8 cellular contexts compared by ENCODE assay signal in genomic region chr12:52033506-52034258, GRCh38. TPM values are rescaled to one million over a fixed set of nuclear protein-coding genes. Genes with fewer than 3 reads are reported as not detected.
DNase-seq lines count a peak whose midpoint lies in the region; ATAC-seq and TF ChIP-seq lines count a peak whose summit lies in the region.

No MANE protein-coding gene starts in this region.

- peak overlapping the region; percentile 61 for H3K4me3 ChIP-seq in CD4-positive, CD25-positive, alpha-beta regulatory T cell (ENCODE audit: low read depth, low read length)
- H3K4me3 ChIP-seq in Panc1 (ENCODE audit: low read depth in 2 of 2, low read length in 2 of 2) = peak overlapping the region; percentile 35 to 64
- no peak overlapping the region for H3K4me3 ChIP-seq in esophagus (ENCODE audit: low read depth in 1 of 2, low read length in 2 of 2)
- H3K4me3 ChIP-seq in ovary = peak overlapping the region; percentile 27

- H3K27ac ChIP-seq in CD4-positive, CD25-positive, alpha-beta regulatory T cell (ENCODE audit: insufficient read depth, low read length, poor library complexity, severe bottlenecking) = peak overlapping the region; percentile 86
- H3K27ac ChIP-seq in Panc1 (ENCODE audit: low read length) = peak overlapping the region; percentile 79
- H3K27ac ChIP-seq in esophagus (ENCODE audit: low read depth in 2 of 2, low read length in 1 of 2) = peak overlapping the region; percentile 79 to 86
- H3K27ac ChIP-seq in ovary = peak overlapping the region; percentile 88 to 91

- BruUV-seq in Panc1 (replicated peaks; lab: Mats Ljungman, UMichigan) = TSS peak; percentile 96

- in situ Hi-C loops in Panc1 (cut with HindIII; ENCODE audit: low pct_unique_long_range_greater_than_20kb, low sequenced_read_pairs) = no loop called here

- intact Hi-C loops in Panc1 (cut with micrococcal nuclease; ENCODE audit: unreplicated experiment) = no loop called here
- intact Hi-C loops in ovary (cut with DNase I) = loop anchor here in 1 of 4 donors (2.0 kb wide), 1 partner anchor 17 kb away; the partner anchor contains the start of gene NR4A1

- DNase-seq in CD4-positive, CD25-positive, alpha-beta regulatory T cell = no peak
- DNase-seq in Panc1 (ENCODE audit: low read depth, low spot score) (no peak), ovary (peak in 2 of 5 donors; percentile 50 to 57), glomerular visceral epithelial cell (ENCODE audit: extremely low spot score) (no peak), LoVo (ENCODE audit: low spot score) (no peak), SHP77 (lab: John Stamatoyannopoulos, UW) (no peak), HuH-7.5 (ENCODE audit: low spot score) (no peak)

- ATAC-seq in CD4-positive, CD25-positive, alpha-beta regulatory T cell (ENCODE audit: low read depth in 2 of 2) = no peak
- ATAC-seq in Panc1 = no peak

- TF ChIP-seq EP300 in ovary (IDR thresholded peaks at IDR 0.05) = no peak

- CTCF ChIA-PET in Panc1 (lab: Charles Lee) = interaction anchor here (0.6 to 1.5 kb wide), 2 partner anchors 10 to 49 kb away, joined by 4 read pairs; no protein-coding TSS in a partner anchor

- no peak for TF ChIP-seq POLR2A in ovary (IDR thresholded peaks at IDR 0.05)

- H3K27me3 Mint-ChIP-seq in CD4-positive, CD25-positive, alpha-beta regulatory T cell = peaks cover 8% of the 10 kb centered on the region

- H3K9me3 Mint-ChIP-seq in CD4-positive, CD25-positive, alpha-beta regulatory T cell = peaks cover 0 to 2% (median 0%) of the 10 kb centered on the region in 7 donors

- H3K4me1 ChIP-seq in CD4-positive, CD25-positive, alpha-beta regulatory T cell (ENCODE audit: control insufficient read depth, insufficient read depth, low read length, poor library complexity, severe bottlenecking) = peaks cover 35% of the 10 kb centered on the region
- H3K4me1 ChIP-seq in Panc1 (ENCODE audit: control insufficient read depth, insufficient read depth, low read length) (0 out of 2 replicates have a peak, but pooled peaks cover 5% of the 10 kb centered on the region), esophagus (ENCODE audit: control insufficient read depth in 2 of 2, insufficient read depth in 2 of 2, low read length in 1 of 2) (peaks cover 5 to 7% of the 10 kb centered on the region in 2 donors), ovary (ENCODE audit: insufficient read depth) (peaks cover 2% of the 10 kb centered on the region)

- TF ChIP-seq CTCF in Panc1 (IDR thresholded peaks at IDR 0.05) = no peak
- TF ChIP-seq CTCF in ovary (IDR thresholded peaks at IDR 0.05) = no peak

- peak overlapping the region; percentile 86 to 92 (median 90) for H3K27ac Mint-ChIP-seq in CD4-positive, CD25-positive, alpha-beta regulatory T cell

- H3K4me1 Mint-ChIP-seq in CD4-positive, CD25-positive, alpha-beta regulatory T cell = peaks cover 6 to 37% (median 23%) of the 10 kb centered on the region in 4 donors

- H3K9me3 ChIP-seq in CD4-positive, CD25-positive, alpha-beta regulatory T cell (ENCODE audit: control insufficient read depth in 2 of 2, low read length in 2 of 2) = no peaks in the 10 kb centered on the region
- H3K9me3 ChIP-seq in Panc1 (ENCODE audit: control insufficient read depth, insufficient read depth, low read depth, low read length) (no peaks in the 10 kb centered on the region), esophagus (ENCODE audit: control insufficient read depth in 2 of 2, insufficient read depth in 1 of 2, low read depth in 1 of 2, low read length in 1 of 2) (no peaks in the 10 kb centered on the region), ovary (no peaks in the 10 kb centered on the region)

- H3K4me3 Mint-ChIP-seq in CD4-positive, CD25-positive, alpha-beta regulatory T cell = peak overlapping the region; percentile 70 to 86 (median 82)

- POLR2A ChIA-PET in Panc1 (lab: Charles Lee) = no interaction called here

- H3K27me3 ChIP-seq in CD4-positive, CD25-positive, alpha-beta regulatory T cell (ENCODE audit: control insufficient read depth, insufficient read depth, low read length) = no peaks in the 10 kb centered on the region
- H3K27me3 ChIP-seq in Panc1 (ENCODE audit: control insufficient read depth, insufficient read depth, low read length) (0 out of 2 replicates have a peak, but pooled peaks cover 2% of the 10 kb centered on the region), esophagus (ENCODE audit: control insufficient read depth in 1 of 2, insufficient read depth in 2 of 2, low read length in 2 of 2) (no peaks in the 10 kb centered on the region), ovary (no peaks in the 10 kb centered on the region)

- WGBS in esophagus, 2 donors = 67 to 69% methylated on average over 12 of the region's 12 CpGs
- WGBS in ovary, 3 donors = 72 to 80% (median 76%) methylated on average over 12 of the region's 12 CpGs

- H3K36me3 ChIP-seq in CD4-positive, CD25-positive, alpha-beta regulatory T cell (ENCODE audit: control insufficient read depth, insufficient read depth, low read length) = no peaks in the 10 kb centered on the region
- no peaks in the 10 kb centered on the region for H3K36me3 ChIP-seq in Panc1 (ENCODE audit: control insufficient read depth, insufficient read depth, low read length)
- H3K36me3 ChIP-seq in esophagus (ENCODE audit: control insufficient read depth in 2 of 2, insufficient read depth in 2 of 2, low read length in 1 of 2) = no peaks in the 10 kb centered on the region
- H3K36me3 ChIP-seq in ovary = no peaks in the 10 kb centered on the region

- no peaks in the 10 kb centered on the region for H3K36me3 Mint-ChIP-seq in CD4-positive, CD25-positive, alpha-beta regulatory T cell

RNA-seq across cellular contexts. Expression of gene NR4A1, which starts 17.6 kb away (rescaled TPM):
- 143 TPM for total RNA-seq in CD4-positive, CD25-positive, alpha-beta regulatory T cell
- polyA plus RNA-seq in CD4-positive, CD25-positive, alpha-beta regulatory T cell = under 1 TPM; 0.22 to 0.54 (median 0.47) TPM
- 2.0 TPM for total RNA-seq in Panc1 (2021; ENCODE audit: unreplicated experiment)
- 5.5 TPM for polyA plus RNA-seq in Panc1 (2012; ENCODE audit: insufficient read length)
- 10 to 100 TPM in 1 of 2 donors, 1 to 10 TPM in 1; 6.3 to 10.6 TPM for polyA plus RNA-seq in esophagus
- total RNA-seq in ovary = 1,000 to 10,000 TPM in 2 of 7 donors, 100 to 1,000 TPM in 5; 142 to 1,603 (median 414) TPM
- polyA plus RNA-seq in ovary = 100 to 1,000 TPM in 1 of 2 donors, 10 to 100 TPM in 1; 41.7 to 159 TPM

RNA-seq across cellular contexts. Expression of gene TAMALIN, which starts 26.9 kb away (rescaled TPM):
- total RNA-seq in CD4-positive, CD25-positive, alpha-beta regulatory T cell = 253 TPM
- polyA plus RNA-seq in CD4-positive, CD25-positive, alpha-beta regulatory T cell = 1 to 10 TPM in 2 of 4 donors, under 1 TPM in 2; 0.37 to 4.3 (median 0.91) TPM
- total RNA-seq in Panc1 (2021; ENCODE audit: unreplicated experiment) = 0.82 TPM
- 0.59 TPM for polyA plus RNA-seq in Panc1 (2012; ENCODE audit: insufficient read length)
- 1 to 10 TPM; 6.1 to 7.4 TPM for polyA plus RNA-seq in esophagus
- total RNA-seq in ovary = 10 to 100 TPM; 20.8 to 84.1 (median 38.6) TPM
- polyA plus RNA-seq in ovary = 10 to 100 TPM; 16.8 to 21.8 TPM

RNA-seq across cellular contexts. Expression of gene ATG101, which starts 36.1 kb away (rescaled TPM):
- 33.5 TPM for total RNA-seq in CD4-positive, CD25-positive, alpha-beta regulatory T cell
- polyA plus RNA-seq in CD4-positive, CD25-positive, alpha-beta regulatory T cell = 10 to 100 TPM; 30.1 to 38.2 (median 34.8) TPM
- total RNA-seq in Panc1 (2021; ENCODE audit: unreplicated experiment) (64.9 TPM), ovary (10 to 100 TPM; 24.9 to 48.7 (median 28.9) TPM)
- polyA plus RNA-seq in Panc1 (2012; ENCODE audit: insufficient read length) = 104 TPM
- polyA plus RNA-seq in esophagus (10 to 100 TPM; 16.3 to 43.0 TPM), ovary (10 to 100 TPM; 13.6 to 26.2 TPM)

RNA-seq across cellular contexts. Expression of gene SMIM41, which starts 45.8 kb away (rescaled TPM):
- total RNA-seq in CD4-positive, CD25-positive, alpha-beta regulatory T cell = 0.54 TPM
- not detected for polyA plus RNA-seq in CD4-positive, CD25-positive, alpha-beta regulatory T cell
- total RNA-seq in Panc1 (2021; ENCODE audit: unreplicated experiment) = not detected
- not detected for polyA plus RNA-seq in Panc1 (2012; ENCODE audit: insufficient read length)
- polyA plus RNA-seq in esophagus = under 1 TPM; 0.18 to 0.22 TPM
- 1 to 10 TPM; 1.4 to 4.5 (median 2.8) TPM for total RNA-seq in ovary
- 1 to 10 TPM in 1 of 2 donors, under 1 TPM in 1; 0.32 to 3.4 TPM for polyA plus RNA-seq in ovary

Comparison
In these comparisons a context has a peak if more than half of its experiments do, and no peak if none do; other contexts are left out.
1. H3K4me3 ChIP-seq: peak in CD4-positive, CD25-positive, alpha-beta regulatory T cell (single experiment), Panc1 (2 of 2) and ovary (single experiment); none in esophagus (0 of 2).
2. RNA of gene NR4A1, which starts 17.6 kb away (total RNA-seq): 142 to 1,603 TPM in ovary and 143 TPM in CD4-positive, CD25-positive, alpha-beta regulatory T cell (single experiment); 2.0 TPM in Panc1 (single experiment); every median in the first group is over 10 times any median in the second.
3. RNA of gene TAMALIN, which starts 26.9 kb away (total RNA-seq): 253 TPM in CD4-positive, CD25-positive, alpha-beta regulatory T cell (single experiment) and 20.8 to 84.1 TPM in ovary; 0.82 TPM in Panc1 (single experiment); every median in the first group is over 10 times any median in the second.
4. Peak in every context shown above with its lines, with median percentiles within 50 percentile points of each other: H3K27ac ChIP-seq.